ENCODE assay signal across 1 cellular context in the genomic region with DNA sequence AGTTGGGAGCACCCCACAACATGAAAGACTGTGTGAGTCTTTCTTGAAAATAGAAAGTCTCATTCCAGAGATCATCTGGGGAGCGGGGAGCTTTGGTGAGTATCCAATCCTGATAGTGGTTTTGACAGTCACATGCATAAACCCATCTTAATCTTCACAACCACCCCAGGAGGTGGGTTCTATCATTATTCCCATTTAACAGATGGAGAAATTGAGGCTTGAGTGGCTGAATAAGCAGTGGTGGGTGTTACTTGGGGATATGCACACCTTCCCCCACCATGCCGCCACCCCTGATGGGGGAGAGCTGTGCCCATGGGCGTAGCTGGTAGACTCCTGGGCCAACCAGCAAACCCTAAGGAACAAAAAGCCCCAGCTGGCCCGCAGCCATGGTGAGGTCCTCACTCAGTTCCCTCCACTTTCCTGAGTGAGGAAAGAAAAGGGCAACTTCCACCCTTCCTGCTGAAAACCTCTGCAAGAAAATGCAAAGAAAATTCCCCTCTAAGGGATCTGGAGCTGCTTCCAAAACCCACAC.
TF ChIP-seq lines count a peak whose summit lies in the region.

No MANE protein-coding gene starts in this region.

TF ChIP-seq in WTC11, 78 proteins besides CTCF, POLR2A, EP300 and RAD21 (continued from another document):
- no peak for TF ChIP-seq ZNF425 (CRISPR knock-in tag; conservative IDR thresholded peaks at IDR 0.05)
- no peak for TF ChIP-seq GABPB1 (CRISPR knock-in tag; IDR thresholded peaks at IDR 0.05)
- TF ChIP-seq, protein P1, sequence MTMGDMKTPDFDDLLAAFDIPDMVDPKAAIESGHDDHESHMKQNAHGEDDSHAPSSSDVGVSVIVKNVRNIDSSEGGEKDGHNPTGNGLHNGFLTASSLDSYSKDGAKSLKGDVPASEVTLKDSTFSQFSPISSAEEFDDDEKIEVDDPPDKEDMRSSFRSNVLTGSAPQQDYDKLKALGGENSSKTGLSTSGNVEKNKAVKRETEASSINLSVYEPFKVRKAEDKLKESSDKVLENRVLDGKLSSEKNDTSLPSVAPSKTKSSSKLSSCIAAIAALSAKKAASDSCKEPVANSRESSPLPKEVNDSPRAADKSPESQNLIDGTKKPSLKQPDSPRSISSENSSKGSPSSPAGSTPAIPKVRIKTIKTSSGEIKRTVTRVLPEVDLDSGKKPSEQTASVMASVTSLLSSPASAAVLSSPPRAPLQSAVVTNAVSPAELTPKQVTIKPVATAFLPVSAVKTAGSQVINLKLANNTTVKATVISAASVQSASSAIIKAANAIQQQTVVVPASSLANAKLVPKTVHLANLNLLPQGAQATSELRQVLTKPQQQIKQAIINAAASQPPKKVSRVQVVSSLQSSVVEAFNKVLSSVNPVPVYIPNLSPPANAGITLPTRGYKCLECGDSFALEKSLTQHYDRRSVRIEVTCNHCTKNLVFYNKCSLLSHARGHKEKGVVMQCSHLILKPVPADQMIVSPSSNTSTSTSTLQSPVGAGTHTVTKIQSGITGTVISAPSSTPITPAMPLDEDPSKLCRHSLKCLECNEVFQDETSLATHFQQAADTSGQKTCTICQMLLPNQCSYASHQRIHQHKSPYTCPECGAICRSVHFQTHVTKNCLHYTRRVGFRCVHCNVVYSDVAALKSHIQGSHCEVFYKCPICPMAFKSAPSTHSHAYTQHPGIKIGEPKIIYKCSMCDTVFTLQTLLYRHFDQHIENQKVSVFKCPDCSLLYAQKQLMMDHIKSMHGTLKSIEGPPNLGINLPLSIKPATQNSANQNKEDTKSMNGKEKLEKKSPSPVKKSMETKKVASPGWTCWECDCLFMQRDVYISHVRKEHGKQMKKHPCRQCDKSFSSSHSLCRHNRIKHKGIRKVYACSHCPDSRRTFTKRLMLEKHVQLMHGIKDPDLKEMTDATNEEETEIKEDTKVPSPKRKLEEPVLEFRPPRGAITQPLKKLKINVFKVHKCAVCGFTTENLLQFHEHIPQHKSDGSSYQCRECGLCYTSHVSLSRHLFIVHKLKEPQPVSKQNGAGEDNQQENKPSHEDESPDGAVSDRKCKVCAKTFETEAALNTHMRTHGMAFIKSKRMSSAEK (CRISPR knock-in tag; IDR thresholded peaks at IDR 0.05; ENCODE audit: borderline replicate concordance): no peak
- no peak for TF ChIP-seq NR2C2 (CRISPR knock-in tag; IDR thresholded peaks at IDR 0.05)
- TF ChIP-seq, protein P2, sequence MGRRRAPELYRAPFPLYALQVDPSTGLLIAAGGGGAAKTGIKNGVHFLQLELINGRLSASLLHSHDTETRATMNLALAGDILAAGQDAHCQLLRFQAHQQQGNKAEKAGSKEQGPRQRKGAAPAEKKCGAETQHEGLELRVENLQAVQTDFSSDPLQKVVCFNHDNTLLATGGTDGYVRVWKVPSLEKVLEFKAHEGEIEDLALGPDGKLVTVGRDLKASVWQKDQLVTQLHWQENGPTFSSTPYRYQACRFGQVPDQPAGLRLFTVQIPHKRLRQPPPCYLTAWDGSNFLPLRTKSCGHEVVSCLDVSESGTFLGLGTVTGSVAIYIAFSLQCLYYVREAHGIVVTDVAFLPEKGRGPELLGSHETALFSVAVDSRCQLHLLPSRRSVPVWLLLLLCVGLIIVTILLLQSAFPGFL (CRISPR knock-in tag; IDR thresholded peaks at IDR 0.05; ENCODE audit: borderline replicate concordance): no peak
- TF ChIP-seq, protein P3, sequence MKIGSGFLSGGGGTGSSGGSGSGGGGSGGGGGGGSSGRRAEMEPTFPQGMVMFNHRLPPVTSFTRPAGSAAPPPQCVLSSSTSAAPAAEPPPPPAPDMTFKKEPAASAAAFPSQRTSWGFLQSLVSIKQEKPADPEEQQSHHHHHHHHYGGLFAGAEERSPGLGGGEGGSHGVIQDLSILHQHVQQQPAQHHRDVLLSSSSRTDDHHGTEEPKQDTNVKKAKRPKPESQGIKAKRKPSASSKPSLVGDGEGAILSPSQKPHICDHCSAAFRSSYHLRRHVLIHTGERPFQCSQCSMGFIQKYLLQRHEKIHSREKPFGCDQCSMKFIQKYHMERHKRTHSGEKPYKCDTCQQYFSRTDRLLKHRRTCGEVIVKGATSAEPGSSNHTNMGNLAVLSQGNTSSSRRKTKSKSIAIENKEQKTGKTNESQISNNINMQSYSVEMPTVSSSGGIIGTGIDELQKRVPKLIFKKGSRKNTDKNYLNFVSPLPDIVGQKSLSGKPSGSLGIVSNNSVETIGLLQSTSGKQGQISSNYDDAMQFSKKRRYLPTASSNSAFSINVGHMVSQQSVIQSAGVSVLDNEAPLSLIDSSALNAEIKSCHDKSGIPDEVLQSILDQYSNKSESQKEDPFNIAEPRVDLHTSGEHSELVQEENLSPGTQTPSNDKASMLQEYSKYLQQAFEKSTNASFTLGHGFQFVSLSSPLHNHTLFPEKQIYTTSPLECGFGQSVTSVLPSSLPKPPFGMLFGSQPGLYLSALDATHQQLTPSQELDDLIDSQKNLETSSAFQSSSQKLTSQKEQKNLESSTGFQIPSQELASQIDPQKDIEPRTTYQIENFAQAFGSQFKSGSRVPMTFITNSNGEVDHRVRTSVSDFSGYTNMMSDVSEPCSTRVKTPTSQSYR (CRISPR knock-in tag; IDR thresholded peaks at IDR 0.05): no peak
